ENCODE assay signal across 8 cellular contexts in genomic region chr1:247209306-247209900, GRCh38. TPM values are rescaled to one million over a fixed set of nuclear protein-coding genes. Genes with fewer than 3 reads are reported as not detected.
DNase-seq lines count a peak whose midpoint lies in the region; ATAC-seq, FAIRE-seq and TF ChIP-seq lines count a peak whose summit lies in the region.

No MANE protein-coding gene starts in this region.

- H3K9me3 ChIP-seq in K562 (replicated peaks; ENCODE audit: control insufficient read depth, insufficient read depth, low read depth, low read length) (no peaks in the 10 kb centered on the region), mononuclear cell (ENCODE audit: low read depth, low read length) (no peaks in the 10 kb centered on the region)

- CTCF ChIA-PET in AG04449 (lab: Yijun Ruan, JAX) (interaction anchor here (0.6 kb wide), 1 partner anchor 302 kb away, joined by 3 read pairs; no protein-coding TSS in a partner anchor), K562 (lab: Yijun Ruan, JAX; ENCODE audit: low intra/inter-chr PET ratio) (no interaction called here)

- WGBS in K562 (ENCODE audit: insufficient coverage, low coverage, missing lambda C conversion rate), result 34% methylated on average over 3 of the region's 3 CpGs

- TF ChIP-seq POLR2A in K562 (conservative IDR thresholded peaks at IDR 0.05), result no peak

- TSS peak; percentile 51 for BruUV-seq in K562 (replicated peaks; lab: Mats Ljungman, UMichigan)

- POLR2A ChIA-PET in AG04449 (lab: Yijun Ruan, JAX), result no interaction called here
- POLR2A ChIA-PET in K562 (lab: Yijun Ruan, JAX), result no interaction called here

- no peak for ATAC-seq in K562

- H3K4me3 ChIP-seq in AG04449 (ENCODE audit: low read depth, low read length) (peak overlapping the region; percentile 97), K562 (peak overlapping the region; percentile 66), mononuclear cell (ENCODE audit: low read length) (peak overlapping the region; percentile 88)

- TF ChIP-seq CTCF in AG04449 (IDR thresholded peaks at IDR 0.05; ENCODE audit: insufficient read depth, low read length, missing control alignments), result no peak
- TF ChIP-seq CTCF in K562 (IDR thresholded peaks at IDR 0.05 in 2 of 3, conservative IDR thresholded peaks at IDR 0.05 in 1 of 3; ENCODE audit: insufficient read depth in 2 of 3, low read depth in 1 of 3, low read length in 3 of 3), result no peak

- H3K9me1 ChIP-seq in K562 (ENCODE audit: control insufficient read depth, insufficient read depth, low read length), result peaks cover 5% of the 10 kb centered on the region

- H4K20me1 ChIP-seq in K562 (replicated peaks; ENCODE audit: control insufficient read depth, insufficient read depth, low read length), result 0 out of 2 replicates have a peak, but pooled peaks cover 9% of the 10 kb centered on the region

- no peak overlapping the region for H2AFZ ChIP-seq in K562 (ENCODE audit: low read depth, low read length)

- no peak for TF ChIP-seq EP300 in K562 (IDR thresholded peaks at IDR 0.05; ENCODE audit: low read length)

- DNase-seq in AG04449 (ENCODE audit: low read depth, low spot score) (no peak), HT-29 (ENCODE audit: low spot score) (peak; percentile 3), K562 (ENCODE audit: extremely low read depth in 1 of 4, low spot score in 3 of 4) (peak in 2 of 4 experiments; percentile 24 to 41), NCI-H446 treated with DMSO at 0.1 percent for 48 hours (lab: John Stamatoyannopoulos, UW) (no peak), HK-2 (ENCODE audit: unreplicated experiment) (no peak)
- no peak for DNase-seq in activated effector memory CD4-positive, alpha-beta T cell treated with anti-CD3 and anti-CD28 coated beads, Interleukin-2, amount 50 U/mL, for 16 hours
- DNase-seq in stimulated activated CD4-positive, alpha-beta T cell treated with anti-CD3 and anti-CD28 coated beads, Interleukin-12 subunit alpha, Interleukin-12 subunit beta, amount 100 ng/mL, for 4 hours, result no peak

- H3K36me3 ChIP-seq in K562 (ENCODE audit: control insufficient read depth, insufficient read depth, low read length), result peaks cover 37% of the 10 kb centered on the region; the same call in 2 of the 3 replicates

- H3K9ac ChIP-seq in K562 (ENCODE audit: insufficient read depth in 1 of 2, low read depth in 2 of 2, low read length in 2 of 2), result peak overlapping the region; percentile 73 to 77

- peak overlapping the region; percentile 80 for H3K27ac ChIP-seq in K562 (ENCODE audit: extremely low read depth, low read depth, low read length)

- H3K79me2 ChIP-seq in K562 (ENCODE audit: control insufficient read depth, insufficient read depth, low read length), result peaks cover 53% of the 10 kb centered on the region

- H3K27me3 ChIP-seq in K562 (ENCODE audit: control insufficient read depth in 2 of 2, insufficient read depth in 2 of 2, low read length in 2 of 2), result no peaks in the 10 kb centered on the region
- no peaks in the 10 kb centered on the region for H3K27me3 ChIP-seq in mononuclear cell (ENCODE audit: insufficient read depth, low read length)

- intact Hi-C loops in K562 (cut with micrococcal nuclease), result no loop called here

- peaks cover 16 to 24% of the 10 kb centered on the region in 2 experiments for H3K4me1 ChIP-seq in K562 (replicated peaks in 1 of 2; ENCODE audit: control insufficient read depth in 2 of 2, insufficient read depth in 2 of 2, low read length in 2 of 2)
- H3K4me1 ChIP-seq in mononuclear cell (ENCODE audit: insufficient read depth, low read length), result peaks cover 37% of the 10 kb centered on the region

- no peak for TF ChIP-seq RAD21 in K562 (CRISPR knock-in tag; conservative IDR thresholded peaks at IDR 0.05 in 1 of 2, IDR thresholded peaks at IDR 0.05 in 1 of 2)

- peak overlapping the region; percentile 86 for H3K4me2 ChIP-seq in K562 (ENCODE audit: insufficient read depth, low read length)

- in situ Hi-C loops in K562 (cut with MboI), result no loop called here

- peak; percentile 46 for FAIRE-seq in K562 (lab: Jason Lieb, UNC)

RNA-seq across cellular contexts. Expression of gene ZNF124, which starts 37.6 kb away (rescaled TPM):
- total RNA-seq in HT-29 (2014; rRNA removed; shearing (Covaris generic)), result 6.4 and 8.0 TPM in 2 replicates
- total RNA-seq in K562 (2011; cell fraction: chromatin; rRNA removed; ENCODE audit: low replicate concordance), result 52.9 and 136 TPM in 2 replicates
- total RNA-seq in K562 (2011; cell fraction: nucleolus; rRNA removed), result 31.4 and 39.0 TPM in 2 replicates
- total RNA-seq in K562 (2011; cell fraction: nucleoplasm; rRNA removed), result 62.0 and 100 TPM in 2 replicates
- total RNA-seq in K562 (2014; rRNA removed) (28.2 and 31.2 TPM in 2 replicates), K562 (2014; rRNA removed; fragmentation: Illumina TruSeq; extraction: Trizol) (71.5 and 74.9 TPM in 2 replicates), K562 (2015; rRNA removed; fragmentation: Illumina TruSeq; extraction: Trizol) (63.2 and 68.5 TPM in 2 replicates), K562 (2021) (43.1 and 47.1 TPM in 2 replicates), mononuclear cell (68.6 TPM)
- polyA plus RNA-seq in K562 (2011; rRNA removed) (20.2 TPM in 2 replicates), K562 (2014; fragmentation: Illumina TruSeq; extraction: Trizol) (14.7 and 15.0 TPM in 2 replicates), K562 (2014; fragmentation: Nextera tagmentation; extraction: Ambion mirVana) (10 to 100 TPM in 1 of 2 experiments, 1 to 10 TPM in 1; 7.6 to 13.6 TPM), K562 (2014; rRNA removed) (12.5 and 13.5 TPM in 2 replicates)
- polyA plus RNA-seq in K562 (2011; cell fraction: cytosol; rRNA removed), result 3.4 and 9.2 TPM in 2 replicates
- polyA plus RNA-seq in K562 (2011; cell fraction: nucleus; rRNA removed), result 13.8 and 23.5 TPM in 2 replicates
- polyA plus RNA-seq in K562 (2012), result 9.4 and 9.9 TPM in 2 replicates
- polyA minus RNA-seq in K562 (2011; rRNA and poly(A)+ RNA removed), result 141 and 252 TPM in 2 replicates
- polyA minus RNA-seq in K562 (2011; cell fraction: cytosol; rRNA and poly(A)+ RNA removed), result 58.9 and 64.8 TPM in 2 replicates
- polyA minus RNA-seq in K562 (2011; cell fraction: nucleus; rRNA and poly(A)+ RNA removed), result 21.0 and 48.3 TPM in 2 replicates

RNA-seq across cellular contexts. Expression of gene VN1R5, which starts 46.5 kb away (rescaled TPM):
- not detected in 2 replicates for total RNA-seq in HT-29 (2014; rRNA removed; shearing (Covaris generic))
- not detected in 2 replicates for total RNA-seq in K562 (2011; cell fraction: chromatin; rRNA removed; ENCODE audit: low replicate concordance)
- not detected in 2 replicates for total RNA-seq in K562 (2011; cell fraction: nucleolus; rRNA removed)
- not detected in 2 replicates for total RNA-seq in K562 (2011; cell fraction: nucleoplasm; rRNA removed)
- total RNA-seq in K562 (2014; rRNA removed) (not detected in 2 replicates), K562 (2014; rRNA removed; fragmentation: Illumina TruSeq; extraction: Trizol) (not detected in 2 replicates), K562 (2015; rRNA removed; fragmentation: Illumina TruSeq; extraction: Trizol) (not detected in 2 replicates), K562 (2021) (not detected in 2 replicates), mononuclear cell (not detected)
- polyA plus RNA-seq in K562 (2011; rRNA removed) (not detected in 2 replicates), K562 (2014; fragmentation: Illumina TruSeq; extraction: Trizol) (not detected in 2 replicates), K562 (2014; fragmentation: Nextera tagmentation; extraction: Ambion mirVana) (not detected), K562 (2014; rRNA removed) (not detected in 2 replicates)
- polyA plus RNA-seq in K562 (2011; cell fraction: cytosol; rRNA removed), result not detected in 2 replicates
- not detected in 2 replicates for polyA plus RNA-seq in K562 (2011; cell fraction: nucleus; rRNA removed)
- polyA plus RNA-seq in K562 (2012), result not detected in 2 replicates
- not detected in 2 replicates for polyA minus RNA-seq in K562 (2011; rRNA and poly(A)+ RNA removed)
- polyA minus RNA-seq in K562 (2011; cell fraction: cytosol; rRNA and poly(A)+ RNA removed), result not detected in 2 replicates
- not detected in 2 replicates for polyA minus RNA-seq in K562 (2011; cell fraction: nucleus; rRNA and poly(A)+ RNA removed)
